11 cellular contexts compared by ENCODE assay signal in the genomic region with DNA sequence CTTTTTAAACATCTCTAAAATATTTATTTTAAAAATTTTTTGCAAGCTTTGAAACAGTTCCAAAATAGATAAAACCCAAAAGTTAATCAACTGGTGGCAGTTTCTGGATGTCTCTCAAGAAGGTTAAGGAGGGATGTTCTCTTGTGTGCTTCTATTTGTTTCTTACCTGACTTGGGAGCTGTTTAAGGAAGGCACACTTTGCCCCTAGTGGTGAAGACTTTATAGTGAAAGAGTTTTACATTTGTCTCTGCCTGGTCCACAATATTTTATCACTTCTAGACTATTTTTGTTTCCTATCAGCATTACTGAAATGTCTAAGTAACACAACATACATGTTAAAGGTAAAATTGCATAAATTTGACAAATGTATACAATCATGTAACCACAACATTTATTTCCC.
DNase-seq lines count a peak whose midpoint lies in the region; ATAC-seq and TF ChIP-seq lines count a peak whose summit lies in the region.
"Had no signal": no experiment of that assay in that cellular context is flagged by ENCODE, and none has a peak within 500 bp of the region (broad histone marks: within the 10 kb centered on the region; RNA-seq: fewer than 3 reads in every experiment).

No MANE protein-coding gene starts in this region.

- no peak overlapping the region for H3K27ac Mint-ChIP-seq in stimulated activated effector memory CD8-positive, alpha-beta T cell treated with anti-CD3 and anti-CD28 coated beads, Interleukin-12 subunit alpha, Interleukin-12 subunit beta, amount 100 ng/mL, for 72 hours

- H3K4me1 ChIP-seq in DND-41 (ENCODE audit: insufficient read depth, low read length) (peaks cover 10% of the 10 kb centered on the region), tibial nerve (no peaks in the 10 kb centered on the region)
- H3K4me1 ChIP-seq: parathyroid adenoma had no signal

- H3K36me3 ChIP-seq in DND-41 (ENCODE audit: insufficient read depth, low read length) (no peaks in the 10 kb centered on the region), kidney epithelial cell (ENCODE audit: control insufficient read depth, insufficient read depth, low read length) (no peaks in the 10 kb centered on the region), tibial nerve (no peaks in the 10 kb centered on the region)

- H3K4me1 Mint-ChIP-seq in stimulated activated effector memory CD8-positive, alpha-beta T cell treated with anti-CD3 and anti-CD28 coated beads, Interleukin-12 subunit alpha, Interleukin-12 subunit beta, amount 100 ng/mL, for 72 hours = no peaks in the 10 kb centered on the region

- TF ChIP-seq CTCF in DND-41 (IDR thresholded peaks at IDR 0.05; ENCODE audit: borderline replicate concordance, extremely low read depth, low read length, poor library complexity, severe bottlenecking) = peak; percentile 62
- TF ChIP-seq CTCF in HFF-Myc (IDR thresholded peaks at IDR 0.05; ENCODE audit: low read depth, low read length, missing control alignments) = peak; percentile 55
- peak; percentile 59 for TF ChIP-seq CTCF in kidney epithelial cell (IDR thresholded peaks at IDR 0.05; ENCODE audit: insufficient read depth, low read length, poor library complexity, severe bottlenecking)
- no peak for TF ChIP-seq CTCF in tibial nerve (IDR thresholded peaks at IDR 0.05)

- H3K9ac ChIP-seq in DND-41 (ENCODE audit: low read depth, low read length) = no peak overlapping the region
- H3K9ac ChIP-seq: parathyroid adenoma had no signal

- H3K36me3 Mint-ChIP-seq in stimulated activated effector memory CD8-positive, alpha-beta T cell treated with anti-CD3 and anti-CD28 coated beads, Interleukin-12 subunit alpha, Interleukin-12 subunit beta, amount 100 ng/mL, for 72 hours = no peaks in the 10 kb centered on the region

- H4K20me1 ChIP-seq in DND-41 (ENCODE audit: insufficient read depth, low read length) = no peaks in the 10 kb centered on the region

- H3K27ac ChIP-seq in DND-41 (ENCODE audit: low read length) (no peak overlapping the region), tibial nerve (no peak overlapping the region)
- H3K27ac ChIP-seq: parathyroid adenoma had no signal

- H3K27me3 ChIP-seq in DND-41 (ENCODE audit: insufficient read depth, low read length, poor library complexity) = no peaks in the 10 kb centered on the region
- no peaks in the 10 kb centered on the region for H3K27me3 ChIP-seq in kidney epithelial cell (ENCODE audit: control insufficient read depth, insufficient read depth, low read length)
- H3K27me3 ChIP-seq in tibial nerve = no peaks in the 10 kb centered on the region

- H3K9me3 ChIP-seq in DND-41 (ENCODE audit: insufficient read depth, low read length, severe bottlenecking) (no peaks in the 10 kb centered on the region), tibial nerve (peaks cover 0 to 9% (median 0%) of the 10 kb centered on the region in 4 donors)

- TF ChIP-seq POLR2A in tibial nerve (IDR thresholded peaks at IDR 0.05) = no peak

- H3K4me3 ChIP-seq in DND-41 (ENCODE audit: low read depth in 1 of 2, low read length in 2 of 2) (no peak overlapping the region), HFF-Myc (replicated peaks; ENCODE audit: low read depth, low read length) (no peak overlapping the region), kidney epithelial cell (ENCODE audit: low read depth, low read length) (no peak overlapping the region), tibial nerve (no peak overlapping the region)

- peaks cover 21% of the 10 kb centered on the region for H3K9me3 Mint-ChIP-seq in stimulated activated effector memory CD8-positive, alpha-beta T cell treated with anti-CD3 and anti-CD28 coated beads, Interleukin-12 subunit alpha, Interleukin-12 subunit beta, amount 100 ng/mL, for 72 hours

- H3K79me2 ChIP-seq in DND-41 (ENCODE audit: insufficient read depth, low read length) = no peaks in the 10 kb centered on the region
- H3K79me2 ChIP-seq: parathyroid adenoma had no signal

- no peak for TF ChIP-seq EP300 in tibial nerve (IDR thresholded peaks at IDR 0.05)

- ATAC-seq in DND-41 (ENCODE audit: insufficient read depth, low read depth) (peak; percentile 69), SK-N-SH treated with all-trans-retinoic acid at 6 μM for 48 hours (peak; percentile 72)
- ATAC-seq in stimulated activated effector memory CD8-positive, alpha-beta T cell treated with anti-CD3 and anti-CD28 coated beads, Interleukin-12 subunit alpha, Interleukin-12 subunit beta, amount 100 ng/mL, for 72 hours = no peak

- DNase-seq in DND-41 (no peak), HFF-Myc (ENCODE audit: extremely low read depth, low read depth) (no peak), kidney epithelial cell (ENCODE audit: low read depth) (no peak), NCI-H2081 (lab: John Stamatoyannopoulos, UW) (no peak), tibial nerve (ENCODE audit: low spot score in 2 of 2) (no peak), hepatic stellate cell (ENCODE audit: low spot score) (no peak)
- DNase-seq in stimulated activated effector memory CD8-positive, alpha-beta T cell treated with anti-CD3 and anti-CD28 coated beads, Interleukin-12 subunit alpha, Interleukin-12 subunit beta, amount 100 ng/mL, for 72 hours (ENCODE audit: low spot score in 2 of 2) = no peak
- DNase-seq: NCI-H1048; stimulated activated CD8-positive, alpha-beta memory T cell treated with anti-CD3 and anti-CD28 coated beads, Interleukin-4, amount 100 ng/mL, for 48 hours had no signal

- no peak overlapping the region for H3K4me3 Mint-ChIP-seq in stimulated activated effector memory CD8-positive, alpha-beta T cell treated with anti-CD3 and anti-CD28 coated beads, Interleukin-12 subunit alpha, Interleukin-12 subunit beta, amount 100 ng/mL, for 72 hours

- no peak overlapping the region for H3K4me2 ChIP-seq in DND-41 (ENCODE audit: insufficient read depth, low read length)

- H2AFZ ChIP-seq in DND-41 (ENCODE audit: low read depth, low read length) = no peak overlapping the region
- H2AFZ ChIP-seq: parathyroid adenoma had no signal

TF ChIP-seq in SK-N-SH treated with all-trans-retinoic acid at 6 μM for 48 hours, 23 proteins besides CTCF, POLR2A, EP300 and RAD21:
- no peak for TF ChIP-seq SNAI2 (CRISPR knock-in tag; IDR thresholded peaks at IDR 0.05)
TF ChIP-seq in SK-N-SH treated with all-trans-retinoic acid at 6 μM for 48 hours: peak in this region for 0.

Comparison
In these comparisons a context has a peak if more than half of its experiments do, and no peak if none do; other contexts are left out.
1. CTCF ChIP-seq: peak in DND-41 (single experiment), HFF-Myc (single experiment) and kidney epithelial cell (single experiment); none in tibial nerve (0 of 5).